In the genomic region with DNA sequence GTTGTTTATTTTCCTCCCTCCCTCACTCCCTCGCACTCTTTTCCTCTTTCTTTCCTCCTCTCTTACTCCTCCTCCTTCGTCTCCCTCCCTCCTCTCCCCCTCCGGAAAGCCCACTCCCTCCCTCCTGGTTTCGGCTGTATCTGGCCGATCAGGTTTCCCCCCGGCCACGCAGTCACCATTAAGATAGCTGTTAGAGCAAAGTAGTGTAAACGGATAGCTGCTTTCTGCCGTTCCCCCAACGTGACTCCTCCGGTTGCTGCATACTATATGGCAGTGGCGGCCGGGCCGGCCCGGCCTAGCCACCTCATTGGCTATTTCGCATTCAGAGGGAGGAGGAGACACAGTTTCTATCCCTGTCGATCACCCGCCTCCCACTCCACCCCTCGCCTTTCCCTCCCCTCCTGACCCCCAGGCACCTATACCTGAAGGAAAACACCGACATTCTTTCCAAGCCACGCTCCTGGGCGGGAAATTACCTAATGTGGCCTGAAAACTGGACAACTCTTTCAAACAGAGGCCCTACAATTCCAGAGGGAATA, we compare ENCODE assay signal across 8 cellular contexts. TPM values are rescaled to one million over a fixed set of nuclear protein-coding genes. Genes with fewer than 3 reads are reported as not detected.
DNase-seq lines count a peak whose midpoint lies in the region; ATAC-seq and TF ChIP-seq lines count a peak whose summit lies in the region.

Gene SIX4 (minus strand): TSS at position 272 of the 539 bp plus-strand sequence. CDS start 277 bp downstream, outside the sequence.

- H3K4me1 Mint-ChIP-seq in T-cell, result peaks cover 16 to 26% (median 25%) of the 10 kb centered on the region in 3 donors

- peak within 1 kb of the TSS; percentile 94 for H3K4me3 ChIP-seq in HFF-Myc (replicated peaks; ENCODE audit: low read depth, low read length)
- peak within 1 kb of the TSS; percentile 78 for H3K4me3 ChIP-seq in coronary artery

- POLR2A ChIA-PET in T-cell (lab: Charles Lee), result no interaction called here

- no peak within 1 kb of the TSS for H3K27ac Mint-ChIP-seq in T-cell

- TF ChIP-seq CTCF in HFF-Myc (IDR thresholded peaks at IDR 0.05; ENCODE audit: low read depth, low read length, missing control alignments) (no peak), coronary artery (IDR thresholded peaks at IDR 0.05) (no peak)

- peaks cover 9% of the 10 kb centered on the region; the same call in 1 of the 2 replicates for H3K36me3 ChIP-seq in ES-I3 (ENCODE audit: insufficient read depth, low read length)

- CTCF ChIA-PET in T-cell (lab: Charles Lee), result interaction anchor here (0.6 to 1.3 kb wide), 2 partner anchors 9 to 78 kb away, joined by 3 to 4 read pairs; no protein-coding TSS in a partner anchor

- no peaks in the 10 kb centered on the region for H3K36me3 Mint-ChIP-seq in T-cell

- peak within 1 kb of the TSS; percentile 93 for H3K9ac ChIP-seq in ES-I3 (ENCODE audit: low read depth, low read length)

- H3K9me3 Mint-ChIP-seq in T-cell, result no peaks in the 10 kb centered on the region

- peaks cover 16% of the 10 kb centered on the region for H3K4me1 ChIP-seq in ES-I3 (ENCODE audit: insufficient read depth, low read length)

- peak within 1 kb of the TSS; percentile 83 to 91 (median 83) for H3K4me3 Mint-ChIP-seq in T-cell

- ATAC-seq in T-cell (replicated peaks in 1 of 4), result no peak

- H3K27me3 Mint-ChIP-seq in T-cell, result peaks cover 66 to 80% of the 10 kb centered on the region in 2 donors

- peak within 1 kb of the TSS; percentile 52 to 64 for H3K27ac ChIP-seq in coronary artery

- DNase-seq in HFF-Myc (ENCODE audit: extremely low read depth, low read depth) (peak; percentile 70), NCI-H128 (lab: John Stamatoyannopoulos, UW; ENCODE audit: unreplicated experiment) (peak; percentile 91), T-cell (peak in 1 of 34 experiments; percentile 12), coronary artery (ENCODE audit: low spot score) (peak; percentile 79), kidney tubule cell (ENCODE audit: low spot score) (peak; percentile 91)
- DNase-seq in stimulated activated CD8-positive, alpha-beta memory T cell treated with anti-CD3 and anti-CD28 coated beads, Interleukin-4, amount 100 ng/mL, for 48 hours, result peak; percentile 37
- no peak for DNase-seq in stimulated activated naive CD4-positive, alpha-beta T cell treated with Interleukin-2 at 50 U/mL for 16 hours (lab: John Stamatoyannopoulos, UW)

- no peaks in the 10 kb centered on the region for H3K9me3 ChIP-seq in ES-I3 (ENCODE audit: control insufficient read depth, insufficient read depth, low read length)

RNA-seq across cellular contexts. Expression of gene SIX4, which starts in this region (rescaled TPM):
- total RNA-seq in T-cell, result under 1 TPM in 3 of 5 donors, not detected in 2; 0.12 to 0.22 (median 0.13) TPM
